Comparison of ENCODE assay signal across 14 cellular contexts in genomic region chr19:55440411-55441105, GRCh38. TPM values are rescaled to one million over a fixed set of nuclear protein-coding genes. Genes with fewer than 3 reads are reported as not detected.
A peak's percentile ranks its signal among the peaks of the same experiment; 100 is the strongest.
DNase-seq lines count a peak whose midpoint lies in the region; ATAC-seq and TF ChIP-seq lines count a peak whose summit lies in the region.
"Had no signal": no experiment of that assay in that cellular context is flagged by ENCODE, and none has a peak within 500 bp of the region (broad histone marks: within the 10 kb centered on the region; RNA-seq: fewer than 3 reads in every experiment).

No MANE protein-coding gene starts in this region.

- H3K27me3 ChIP-seq in mesenchymal stem cell (ENCODE audit: control insufficient read depth in 1 of 2, insufficient read depth in 1 of 2, low read length in 2 of 2) = peaks cover 65 to 74% of the 10 kb centered on the region in 2 experiments
- H3K27me3 ChIP-seq in Peyer's patch = peaks cover 0 to 57% of the 10 kb centered on the region in 2 donors

- H3K27ac Mint-ChIP-seq in activated T-helper 1 cell treated with anti-CD3 and anti-CD28 coated beads, Interleukin-12 subunit alpha, Interleukin-12 subunit beta, Interleukin-2, Interleukin-4 antibody, amounts not matched to agents 30 ng/mL and 10 ng/mL and 1 ng/mL, durations not matched to agents 14 hours and 24 hours and 36 hours = peak overlapping the region; percentile 2
- H3K27ac Mint-ChIP-seq in neural crest cell (ENCODE audit: unreplicated experiment) = no peak overlapping the region
- H3K27ac Mint-ChIP-seq: nephron had no signal

- ATAC-seq in HG03139 (IDR thresholded peaks at IDR 0.05; ENCODE audit: unreplicated experiment) = no peak

- no peak overlapping the region for H4K91ac ChIP-seq in mesenchymal stem cell (ENCODE audit: low read length)

- no peak overlapping the region for H3K4me3 ChIP-seq in HEK293 (ENCODE audit: low read depth, low read length)
- no peak overlapping the region for H3K4me3 ChIP-seq in mesenchymal stem cell (ENCODE audit: insufficient read depth in 1 of 2, low read depth in 1 of 2, low read length in 2 of 2)
- H3K4me3 ChIP-seq in Peyer's patch = no peak overlapping the region

- H3K4ac ChIP-seq in mesenchymal stem cell (ENCODE audit: low read depth in 1 of 2, low read length in 2 of 2) = no peak overlapping the region

- peaks cover 61% of the 10 kb centered on the region for H3K27me3 Mint-ChIP-seq in activated T-helper 1 cell treated with anti-CD3 and anti-CD28 coated beads, Interleukin-12 subunit alpha, Interleukin-12 subunit beta, Interleukin-2, Interleukin-4 antibody, amounts not matched to agents 30 ng/mL and 10 ng/mL and 1 ng/mL, durations not matched to agents 14 hours and 24 hours and 36 hours (ENCODE audit: insufficient read depth)
- H3K27me3 Mint-ChIP-seq in neural crest cell (ENCODE audit: low read depth) = peaks cover 88% of the 10 kb centered on the region

- no peak overlapping the region for H2AFZ ChIP-seq in mesenchymal stem cell (ENCODE audit: low read depth, low read length)

- no peak overlapping the region for H2AK5ac ChIP-seq in mesenchymal stem cell (ENCODE audit: low read length, severe bottlenecking)

- H3K9me3 ChIP-seq in HEK293 (ENCODE audit: control insufficient read depth, insufficient read depth, low read depth, low read length) (no peaks in the 10 kb centered on the region), mesenchymal stem cell (ENCODE audit: control insufficient read depth, low read length) (no peaks in the 10 kb centered on the region), Peyer's patch (no peaks in the 10 kb centered on the region)

- H3K4me3 Mint-ChIP-seq in activated T-helper 1 cell treated with anti-CD3 and anti-CD28 coated beads, Interleukin-12 subunit alpha, Interleukin-12 subunit beta, Interleukin-2, Interleukin-4 antibody, amounts not matched to agents 30 ng/mL and 10 ng/mL and 1 ng/mL, durations not matched to agents 14 hours and 24 hours and 36 hours = no peak overlapping the region
- no peak overlapping the region for H3K4me3 Mint-ChIP-seq in neural crest cell

- peaks cover 17% of the 10 kb centered on the region for H3K4me1 Mint-ChIP-seq in activated T-helper 1 cell treated with anti-CD3 and anti-CD28 coated beads, Interleukin-12 subunit alpha, Interleukin-12 subunit beta, Interleukin-2, Interleukin-4 antibody, amounts not matched to agents 30 ng/mL and 10 ng/mL and 1 ng/mL, durations not matched to agents 14 hours and 24 hours and 36 hours (ENCODE audit: low read depth)
- H3K4me1 Mint-ChIP-seq in neural crest cell = peaks cover 15% of the 10 kb centered on the region

- H3K14ac ChIP-seq in mesenchymal stem cell (ENCODE audit: low read length in 2 of 2) = no peak overlapping the region

- H2BK15ac ChIP-seq in mesenchymal stem cell (ENCODE audit: low read depth, poor library complexity, severe bottlenecking) = no peak overlapping the region

- H2BK12ac ChIP-seq in mesenchymal stem cell (ENCODE audit: low read length in 2 of 2) = no peak overlapping the region

- no peaks in the 10 kb centered on the region for H3K36me3 Mint-ChIP-seq in activated T-helper 1 cell treated with anti-CD3 and anti-CD28 coated beads, Interleukin-12 subunit alpha, Interleukin-12 subunit beta, Interleukin-2, Interleukin-4 antibody, amounts not matched to agents 30 ng/mL and 10 ng/mL and 1 ng/mL, durations not matched to agents 14 hours and 24 hours and 36 hours (ENCODE audit: low read depth)
- H3K36me3 Mint-ChIP-seq in neural crest cell (ENCODE audit: low read depth) = peaks cover 4% of the 10 kb centered on the region

- no peaks in the 10 kb centered on the region for H3K79me1 ChIP-seq in mesenchymal stem cell (replicated peaks; ENCODE audit: low read length, poor library complexity, severe bottlenecking)

- no peak overlapping the region for H2BK5ac ChIP-seq in mesenchymal stem cell (ENCODE audit: low read depth, low read length, poor library complexity, severe bottlenecking)

- H3K9ac ChIP-seq in mesenchymal stem cell (ENCODE audit: low read length) = no peak overlapping the region

- no peak overlapping the region for H3K23ac ChIP-seq in mesenchymal stem cell (ENCODE audit: low read length in 2 of 2)

- H3K18ac ChIP-seq in mesenchymal stem cell (ENCODE audit: low read depth in 1 of 2, low read length in 2 of 2) = no peak overlapping the region

- no peak overlapping the region for H4K8ac ChIP-seq in mesenchymal stem cell (ENCODE audit: low read length)

- H3K36me3 ChIP-seq in HEK293 (ENCODE audit: control insufficient read depth in 2 of 2, insufficient read depth in 1 of 2, low read length in 2 of 2) (no peaks in the 10 kb centered on the region), mesenchymal stem cell (ENCODE audit: control insufficient read depth in 1 of 2, insufficient read depth in 2 of 2, low read depth in 1 of 2, low read length in 2 of 2) (peaks cover 0 to 2% of the 10 kb centered on the region in 2 experiments), Peyer's patch (no peaks in the 10 kb centered on the region)

- intact Hi-C loops in activated T-helper 1 cell treated with anti-CD3 and anti-CD28 coated beads, Interleukin-12 subunit alpha, Interleukin-12 subunit beta, Interleukin-2, Interleukin-4 antibody, amounts not matched to agents 30 ng/mL and 10 ng/mL and 1 ng/mL, durations not matched to agents 14 hours and 24 hours and 36 hours (cut with micrococcal nuclease) = loop anchor here (5.0 kb wide), 1 partner anchor 278 kb away; no protein-coding TSS in a partner anchor

- H3K9me3 Mint-ChIP-seq in activated T-helper 1 cell treated with anti-CD3 and anti-CD28 coated beads, Interleukin-12 subunit alpha, Interleukin-12 subunit beta, Interleukin-2, Interleukin-4 antibody, amounts not matched to agents 30 ng/mL and 10 ng/mL and 1 ng/mL, durations not matched to agents 14 hours and 24 hours and 36 hours = no peaks in the 10 kb centered on the region
- no peaks in the 10 kb centered on the region for H3K9me3 Mint-ChIP-seq in neural crest cell

- POLR2A ChIA-PET in HEK293 (lab: Yijun Ruan, JAX) = no interaction called here

- DNase-seq in NCI-H2029 (lab: John Stamatoyannopoulos, UW) (peak; percentile 17), NCI-H2029 treated with DMSO at 0.1 percent for 48 hours (lab: John Stamatoyannopoulos, UW) (no peak), neural crest cell (ENCODE audit: low read depth, low spot score) (peak; percentile 58), mesenchymal stem cell (no peak), Peyer's patch (no peak)
- no peak for DNase-seq in activated T-helper 1 cell treated with anti-CD3 and anti-CD28 coated beads, Interleukin-12 subunit alpha, Interleukin-12 subunit beta, Interleukin-2, Interleukin-4 antibody, amounts not matched to agents 30 ng/mL and 10 ng/mL and 1 ng/mL, durations not matched to agents 14 hours and 24 hours and 36 hours (ENCODE audit: low spot score)
- DNase-seq: HCEC 1CT; stimulated activated CD4-positive, alpha-beta T cell treated with anti-CD3 and anti-CD28 coated beads, Interleukin-4, amount 100 ng/mL, for 1 hour had no signal

- H3K27ac ChIP-seq in HEK293 (ENCODE audit: extremely low read depth, low read depth, low read length) (no peak overlapping the region), mesenchymal stem cell (ENCODE audit: low read length, poor library complexity, severe bottlenecking) (no peak overlapping the region), Peyer's patch (no peak overlapping the region)

- TF ChIP-seq POLR2A in Peyer's patch (IDR thresholded peaks at IDR 0.05) = no peak

- no peak overlapping the region for H3K4me2 ChIP-seq in mesenchymal stem cell (ENCODE audit: low read length, poor library complexity, severe bottlenecking)

- H3K4me1 ChIP-seq in HEK293 (ENCODE audit: control insufficient read depth, insufficient read depth, low read length) (peaks cover 3% of the 10 kb centered on the region; the same call in 1 of the 2 replicates), mesenchymal stem cell (ENCODE audit: control insufficient read depth, insufficient read depth, low read depth, low read length) (peaks cover 17% of the 10 kb centered on the region), Peyer's patch (peaks cover 0 to 24% (median 9%) of the 10 kb centered on the region in 4 donors)

- TF ChIP-seq CTCF in HEK293 (tag by site-specific recombination; IDR thresholded peaks at IDR 0.05) (no peak), neural crest cell (conservative IDR thresholded peaks at IDR 0.05) (no peak), Peyer's patch (IDR thresholded peaks at IDR 0.05) (no peak)

- H2BK120ac ChIP-seq in mesenchymal stem cell (ENCODE audit: low read depth, low read length) = no peak overlapping the region

- CTCF ChIA-PET in HEK293 (lab: Yijun Ruan, JAX) = interaction anchor here (1.0 to 1.7 kb wide), 2 partner anchors 26 to 28 kb away, joined by 3 to 5 read pairs; no protein-coding TSS in a partner anchor

- 7% methylated on average over 26 of the region's 39 CpGs for WGBS in mesenchymal stem cell

RNA-seq across cellular contexts. Expression of gene SHISA7, which starts 2.5 kb away (rescaled TPM):
- not detected in 2 replicates for total RNA-seq in activated T-helper 1 cell treated with anti-CD3 and anti-CD28 coated beads, Interleukin-12 subunit alpha, Interleukin-12 subunit beta, Interleukin-2, Interleukin-4 antibody, amounts not matched to agents 30 ng/mL and 10 ng/mL and 1 ng/mL, durations not matched to agents 14 hours and 24 hours and 36 hours
- total RNA-seq in neural crest cell (0.54 and 0.59 TPM in 2 replicates), Peyer's patch (not detected)
- not detected for polyA plus RNA-seq in mesenchymal stem cell (2013, experiment 1 of 2)
- under 0.01 TPM for polyA plus RNA-seq in mesenchymal stem cell (2013, experiment 2 of 2)
- total RNA-seq: glomerular endothelial cell, ureter had no signal
- polyA plus RNA-seq: AG04450 had no signal

RNA-seq across cellular contexts. Expression of gene ISOC2, which starts 20.9 kb away (rescaled TPM):
- 31.3 and 34.3 TPM in 2 replicates for total RNA-seq in activated T-helper 1 cell treated with anti-CD3 and anti-CD28 coated beads, Interleukin-12 subunit alpha, Interleukin-12 subunit beta, Interleukin-2, Interleukin-4 antibody, amounts not matched to agents 30 ng/mL and 10 ng/mL and 1 ng/mL, durations not matched to agents 14 hours and 24 hours and 36 hours
- total RNA-seq in neural crest cell (34.3 and 36.7 TPM in 2 replicates), Peyer's patch (100 to 1,000 TPM in 1 of 4 donors, 10 to 100 TPM in 3; 28.1 to 102 (median 60.0) TPM)
- 54.6 TPM for polyA plus RNA-seq in mesenchymal stem cell (2013, experiment 1 of 2)
- 52.1 TPM for polyA plus RNA-seq in mesenchymal stem cell (2013, experiment 2 of 2)

RNA-seq across cellular contexts. Expression of gene C19orf85, which starts 24.0 kb away (rescaled TPM):
- total RNA-seq in activated T-helper 1 cell treated with anti-CD3 and anti-CD28 coated beads, Interleukin-12 subunit alpha, Interleukin-12 subunit beta, Interleukin-2, Interleukin-4 antibody, amounts not matched to agents 30 ng/mL and 10 ng/mL and 1 ng/mL, durations not matched to agents 14 hours and 24 hours and 36 hours = not detected in 2 replicates
- not detected in 2 replicates for total RNA-seq in neural crest cell
- not detected for polyA plus RNA-seq in mesenchymal stem cell (2013, experiment 1 of 2)
- polyA plus RNA-seq in mesenchymal stem cell (2013, experiment 2 of 2) = not detected
- total RNA-seq in Peyer's patch = not detected
- total RNA-seq: glomerular endothelial cell, ureter had no signal
- polyA plus RNA-seq: AG04450 had no signal

RNA-seq across cellular contexts. Expression of gene UBE2S, which starts 33.0 kb away (rescaled TPM):
- total RNA-seq in activated T-helper 1 cell treated with anti-CD3 and anti-CD28 coated beads, Interleukin-12 subunit alpha, Interleukin-12 subunit beta, Interleukin-2, Interleukin-4 antibody, amounts not matched to agents 30 ng/mL and 10 ng/mL and 1 ng/mL, durations not matched to agents 14 hours and 24 hours and 36 hours = 224 and 225 TPM in 2 replicates
- total RNA-seq in neural crest cell = 243 and 269 TPM in 2 replicates
- polyA plus RNA-seq in mesenchymal stem cell (2013, experiment 1 of 2) = 46.0 TPM
- polyA plus RNA-seq in mesenchymal stem cell (2013, experiment 2 of 2) = 46.4 TPM
- 1 to 10 TPM; 5.2 to 9.1 (median 7.6) TPM for total RNA-seq in Peyer's patch

RNA-seq across cellular contexts. Expression of gene ZNF628, which starts 35.9 kb away (rescaled TPM):
- 7.6 and 10.4 TPM in 2 replicates for total RNA-seq in activated T-helper 1 cell treated with anti-CD3 and anti-CD28 coated beads, Interleukin-12 subunit alpha, Interleukin-12 subunit beta, Interleukin-2, Interleukin-4 antibody, amounts not matched to agents 30 ng/mL and 10 ng/mL and 1 ng/mL, durations not matched to agents 14 hours and 24 hours and 36 hours
- 14.8 and 15.0 TPM in 2 replicates for total RNA-seq in neural crest cell
- polyA plus RNA-seq in mesenchymal stem cell (2013, experiment 1 of 2) = 7.0 TPM
- 6.6 TPM for polyA plus RNA-seq in mesenchymal stem cell (2013, experiment 2 of 2)
- 10 to 100 TPM; 10.1 to 47.0 (median 15.5) TPM for total RNA-seq in Peyer's patch

Comparison
In these comparisons a context has a peak if more than half of its experiments do, and no peak if none do; other contexts are left out.
1. DNase-seq: peak in NCI-H2029 (single experiment) and neural crest cell (single experiment); none in NCI-H2029 treated with DMSO at 0.1 percent for 48 hours (single experiment), activated T-helper 1 cell treated with anti-CD3 and anti-CD28 coated beads, Interleukin-12 subunit alpha, Interleukin-12 subunit beta, Interleukin-2, Interleukin-4 antibody, amounts not matched to agents 30 ng/mL and 10 ng/mL and 1 ng/mL, durations not matched to agents 14 hours and 24 hours and 36 hours (single experiment), mesenchymal stem cell (single experiment) and Peyer's patch (0 of 3).